In the genomic region with DNA sequence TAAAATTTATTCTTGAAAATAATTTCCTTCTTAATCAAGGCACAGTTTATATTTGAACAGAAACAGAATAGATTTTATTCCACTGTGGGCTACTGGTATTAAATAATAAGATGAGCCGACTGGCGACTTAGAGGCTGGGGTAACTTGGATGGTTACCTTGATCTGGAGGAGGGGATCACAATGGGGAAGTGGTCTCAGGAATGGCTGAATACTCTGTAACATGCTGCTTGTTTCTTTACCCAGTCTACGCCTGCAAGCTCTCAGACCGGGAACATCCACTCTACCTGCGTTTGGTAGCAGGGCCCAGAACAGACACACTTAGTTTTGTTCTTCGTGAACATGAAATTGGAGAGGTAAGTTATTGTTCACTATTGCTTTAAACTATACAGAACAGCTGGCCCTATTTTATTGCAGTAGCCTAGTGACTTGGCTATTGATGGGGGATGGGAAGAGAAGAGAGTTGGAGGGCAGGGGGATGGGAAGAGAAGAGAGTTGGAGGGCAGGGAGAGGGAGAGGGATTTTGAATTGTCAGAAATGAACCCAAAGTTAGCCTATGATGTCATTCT, we compare ENCODE assay signal across 12 cellular contexts.
DNase-seq lines count a peak whose midpoint lies in the region; ATAC-seq and TF ChIP-seq lines count a peak whose summit lies in the region.
"Had no signal": no experiment of that assay in that cellular context is flagged by ENCODE, and none has a peak within 500 bp of the region (broad histone marks: within the 10 kb centered on the region; RNA-seq: fewer than 3 reads in every experiment).

No MANE protein-coding gene starts in this region.

- no peak for TF ChIP-seq CTCF in progenitor cell of endocrine pancreas (IDR thresholded peaks at IDR 0.05; ENCODE audit: unreplicated experiment)

- peaks cover 81% of the 10 kb centered on the region for H3K36me3 Mint-ChIP-seq in effector memory CD8-positive, alpha-beta T cell (ENCODE audit: insufficient read depth)
- peaks cover 13% of the 10 kb centered on the region for H3K36me3 Mint-ChIP-seq in progenitor cell of endocrine pancreas (ENCODE audit: insufficient read depth)

- peak overlapping the region; percentile 50 to 75 for H3K27ac Mint-ChIP-seq in effector memory CD8-positive, alpha-beta T cell
- H3K27ac Mint-ChIP-seq in progenitor cell of endocrine pancreas: peak overlapping the region; percentile 76

- H3K4me3 Mint-ChIP-seq in effector memory CD8-positive, alpha-beta T cell: no peak overlapping the region
- no peak overlapping the region for H3K4me3 Mint-ChIP-seq in progenitor cell of endocrine pancreas (ENCODE audit: low read depth)

- no peaks in the 10 kb centered on the region for H3K9me3 Mint-ChIP-seq in effector memory CD8-positive, alpha-beta T cell
- no peaks in the 10 kb centered on the region for H3K9me3 Mint-ChIP-seq in progenitor cell of endocrine pancreas (ENCODE audit: low read depth)

- no peak for ATAC-seq in effector memory CD8-positive, alpha-beta T cell (replicated peaks)
- ATAC-seq in GM18861 (IDR thresholded peaks at IDR 0.05; ENCODE audit: unreplicated experiment): no peak
- ATAC-seq: A549 had no signal

- DNase-seq in NCI-H1417 (lab: John Stamatoyannopoulos, UW) (peak; percentile 32 to 72 (median 57)), NCI-H1417 treated with DMSO at 0.1 percent for 48 hours (lab: John Stamatoyannopoulos, UW) (no peak), NCI-H2196 (lab: John Stamatoyannopoulos, UW; ENCODE audit: unreplicated experiment) (peak; percentile 77), progenitor cell of endocrine pancreas (ENCODE audit: low spot score, unreplicated experiment) (no peak), C1 segment of cervical spinal cord (lab: John Stamatoyannopoulos, UW) (no peak), dermis blood vessel endothelial cell (no peak)
- DNase-seq in effector memory CD8-positive, alpha-beta T cell: no peak
- DNase-seq: activated CD8-positive, alpha-beta memory T cell treated with anti-CD3 and anti-CD28 coated beads, Interleukin-2, amount 50 U/mL, for 48 hours; gastrocnemius medialis; stimulated activated CD4-positive, alpha-beta T cell treated with anti-CD3 and anti-CD28 coated beads, Interleukin-1b, Interleukin-23, amount 100 ng/mL, for 48 hours had no signal

- H3K27me3 Mint-ChIP-seq in effector memory CD8-positive, alpha-beta T cell: no peaks in the 10 kb centered on the region
- no peaks in the 10 kb centered on the region for H3K27me3 Mint-ChIP-seq in progenitor cell of endocrine pancreas

- peaks cover 35 to 51% of the 10 kb centered on the region in 2 donors for H3K4me1 Mint-ChIP-seq in effector memory CD8-positive, alpha-beta T cell (ENCODE audit: low read depth in 2 of 2)
- peaks cover 20% of the 10 kb centered on the region for H3K4me1 Mint-ChIP-seq in progenitor cell of endocrine pancreas (ENCODE audit: low read depth)

Comparison
In these comparisons a context has a peak if more than half of its experiments do, and no peak if none do; other contexts are left out.
1. DNase-seq: peak in NCI-H1417 (3 of 3) and NCI-H2196 (single experiment); none in NCI-H1417 treated with DMSO at 0.1 percent for 48 hours (single experiment), effector memory CD8-positive, alpha-beta T cell (0 of 3), progenitor cell of endocrine pancreas (single experiment), C1 segment of cervical spinal cord (0 of 14) and dermis blood vessel endothelial cell (single experiment).